In genomic region chr3:11291808-11292207, GRCh38 we compare ENCODE assay signal across 1 cellular context.
TF ChIP-seq lines count a peak whose summit lies in the region.

No MANE protein-coding gene starts in this region.

TF ChIP-seq in GM12878, 131 proteins besides CTCF, POLR2A, EP300 and RAD21 (continued from another document):
- TF ChIP-seq SIX5 (IDR thresholded peaks at IDR 0.05; ENCODE audit: low read depth, low read length, severe bottlenecking) (no peak), RB1 (IDR thresholded peaks at IDR 0.05; ENCODE audit: borderline replicate concordance) (no peak), ZNF207 (IDR thresholded peaks at IDR 0.05; ENCODE audit: borderline replicate concordance) (no peak), HDGF (IDR thresholded peaks at IDR 0.05) (no peak), NFXL1 (IDR thresholded peaks at IDR 0.05; ENCODE audit: borderline replicate concordance) (no peak), SKIL (IDR thresholded peaks at IDR 0.05; ENCODE audit: low read depth, poor library complexity, severe bottlenecking) (no peak), SMAD1 (IDR thresholded peaks at IDR 0.05; ENCODE audit: low read depth, partially characterized antibody) (no peak)
